ENCODE assay signal across 26 cellular contexts in the genomic region with DNA sequence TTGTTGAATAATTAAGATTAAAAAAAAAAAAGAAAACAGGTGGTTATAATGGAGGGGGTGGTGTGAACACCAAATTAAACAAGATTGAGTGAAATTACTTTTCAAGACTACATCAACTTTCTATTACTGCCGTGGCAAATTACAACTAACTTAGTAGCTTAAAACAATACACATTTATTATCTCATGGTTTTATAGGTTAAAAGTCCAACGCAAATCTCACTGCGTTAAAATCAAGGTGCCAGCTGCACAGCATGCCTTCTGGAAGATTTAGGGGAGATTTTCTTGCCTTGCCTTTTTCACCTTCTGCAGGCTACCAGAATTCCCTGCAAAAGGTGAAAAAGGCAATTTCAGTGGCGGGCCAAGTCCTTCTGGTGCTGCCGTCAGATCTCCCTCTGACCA. TPM values are rescaled to one million over a fixed set of nuclear protein-coding genes. Genes with fewer than 3 reads are reported as not detected.
DNase-seq lines count a peak whose midpoint lies in the region; ATAC-seq, FAIRE-seq and TF ChIP-seq lines count a peak whose summit lies in the region.
"Had no signal": no experiment of that assay in that cellular context is flagged by ENCODE, and none has a peak within 500 bp of the region (broad histone marks: within the 10 kb centered on the region; RNA-seq: fewer than 3 reads in every experiment).

No MANE protein-coding gene starts in this region.

- no peak overlapping the region for H3K27ac ChIP-seq in A549
- peak overlapping the region; percentile 38 to 71 (median 61) for H3K27ac ChIP-seq in transverse colon
- H3K27ac ChIP-seq: 22Rv1; BLaER1 treated with 17β-estradiol and CSF1 and Interleukin-3, amounts not matched to agents 10 nM and 100 nM; GM23248 had no signal

- WGBS in A549 (ENCODE audit: missing lambda C conversion rate): 93% methylated on average over 5 of the region's 5 CpGs
- WGBS in transverse colon (ENCODE audit: low coverage in 1 of 2), 2 donors: 66% methylated on average over 5 of the region's 5 CpGs; no CpG with 5 or more reads in 1 of the 2 donors

- H3K36me3 ChIP-seq in mucosa of descending colon (ENCODE audit: low read depth) (no peaks in the 10 kb centered on the region), transverse colon (no peaks in the 10 kb centered on the region)
- H3K36me3 ChIP-seq: BE2C; BLaER1 treated with 17β-estradiol and CSF1 and Interleukin-3, amounts not matched to agents 10 nM and 100 nM had no signal

- H3K4me3 ChIP-seq in A549 (no peak overlapping the region), mucosa of descending colon (no peak overlapping the region), transverse colon (no peak overlapping the region)
- H3K4me3 ChIP-seq: BLaER1 treated with 17β-estradiol and CSF1 and Interleukin-3, amounts not matched to agents 10 nM and 100 nM; GM12878; GM23248 had no signal

- CTCF ChIA-PET in A549 (lab: Yijun Ruan, JAX): no interaction called here

- intact Hi-C loops in mucosa of descending colon (cut with DNase I, micrococcal nuclease) (no loop called here), transverse colon (cut with DNase I; ENCODE audit: low total_unique reads) (no loop called here)

- in situ Hi-C loops in transverse colon (cut with MboI; ENCODE audit: low pct_ligation_motif_present in 1 of 4, low pct_unique_long_range_greater_than_20kb in 1 of 4, low sequenced_read_pairs in 3 of 4): loop anchor here in 3 of 4 donors (25.0 kb wide), 2 partner anchors 226 to 274 kb away; a partner anchor contains a TSS

- peak; percentile 56 for FAIRE-seq in A549 (lab: Jason Lieb, UNC)
- FAIRE-seq in colon (lab: Jason Lieb, UNC): peak; percentile 71
- FAIRE-seq in RCC 7860 (lab: Jason Lieb, UNC): no peak
- FAIRE-seq: A204.1, D721Med, GM12878, H1 had no signal

- ATAC-seq in A549 (no peak), mucosa of descending colon (peak; percentile 60), HG03571 (IDR thresholded peaks at IDR 0.05; ENCODE audit: unreplicated experiment) (no peak)
- no peak for ATAC-seq in stimulated activated naive CD8-positive, alpha-beta T cell treated with anti-CD3 and anti-CD28 coated beads, Interleukin-15, Interleukin-2, amounts not matched to agents 100 U/mL and 50 U/mL, for 24 hours
- ATAC-seq: GM12878 had no signal

- TF ChIP-seq CTCF in A549 (IDR thresholded peaks at IDR 0.05): no peak
- TF ChIP-seq CTCF in mucosa of descending colon (IDR thresholded peaks at IDR 0.05): no peak
- TF ChIP-seq CTCF in transverse colon (IDR thresholded peaks at IDR 0.05): no peak

- H3K4me1 ChIP-seq in A549 (no peaks in the 10 kb centered on the region), mucosa of descending colon (ENCODE audit: low read depth) (peaks cover 3% of the 10 kb centered on the region), transverse colon (peaks cover 0 to 4% (median 0%) of the 10 kb centered on the region in 4 donors)
- H3K4me1 ChIP-seq: BE2C had no signal

- H3K4me2 ChIP-seq in A549: no peak overlapping the region
- H3K4me2 ChIP-seq: BLaER1 treated with 17β-estradiol and CSF1 and Interleukin-3, amounts not matched to agents 10 nM and 100 nM had no signal

- no peaks in the 10 kb centered on the region for H3K27me3 ChIP-seq in transverse colon
- H3K27me3 ChIP-seq: BE2C had no signal

- POLR2A ChIA-PET in A549 (lab: Yijun Ruan, JAX): no interaction called here

- no peak for TF ChIP-seq POLR2A in A549 (IDR thresholded peaks at IDR 0.05; ENCODE audit: low read length)
- TF ChIP-seq POLR2A in transverse colon (IDR thresholded peaks at IDR 0.05): no peak

- no peaks in the 10 kb centered on the region for H3K9me3 ChIP-seq in A549
- H3K9me3 ChIP-seq in mucosa of descending colon: no peaks in the 10 kb centered on the region
- no peaks in the 10 kb centered on the region for H3K9me3 ChIP-seq in transverse colon
- H3K9me3 ChIP-seq: BE2C had no signal

- TF ChIP-seq RAD21 in A549 (conservative IDR thresholded peaks at IDR 0.05 in 1 of 2, IDR thresholded peaks at IDR 0.05 in 1 of 2): no peak

- DNase-seq in A549 (ENCODE audit: low read depth in 1 of 2, low spot score in 1 of 2): no peak
- no peak for DNase-seq in mucosa of descending colon
- DNase-seq in transverse colon: no peak
- DNase-seq in stimulated activated naive CD8-positive, alpha-beta T cell treated with anti-CD3 and anti-CD28 coated beads, Interleukin-15, Interleukin-2, amounts not matched to agents 100 U/mL and 50 U/mL, for 24 hours: no peak
- DNase-seq in RCC 7860 (ENCODE audit: low spot score): no peak
- DNase-seq: ACHN; AML-193; BE2C; CD4-positive, alpha-beta T cell; CD8-positive, alpha-beta memory T cell; DMS 273 treated with DMSO at 0.1 percent for 48 hours; DMS79; EL; GDM1; GM23248; H7; HCEC 1CT had no signal

- TF ChIP-seq EP300 in A549 (IDR thresholded peaks at IDR 0.05) (no peak), transverse colon (IDR thresholded peaks at IDR 0.05; ENCODE audit: low read depth) (no peak)

TF ChIP-seq in A549, 52 proteins besides CTCF, POLR2A, EP300 and RAD21:
- TF ChIP-seq, protein P1, sequence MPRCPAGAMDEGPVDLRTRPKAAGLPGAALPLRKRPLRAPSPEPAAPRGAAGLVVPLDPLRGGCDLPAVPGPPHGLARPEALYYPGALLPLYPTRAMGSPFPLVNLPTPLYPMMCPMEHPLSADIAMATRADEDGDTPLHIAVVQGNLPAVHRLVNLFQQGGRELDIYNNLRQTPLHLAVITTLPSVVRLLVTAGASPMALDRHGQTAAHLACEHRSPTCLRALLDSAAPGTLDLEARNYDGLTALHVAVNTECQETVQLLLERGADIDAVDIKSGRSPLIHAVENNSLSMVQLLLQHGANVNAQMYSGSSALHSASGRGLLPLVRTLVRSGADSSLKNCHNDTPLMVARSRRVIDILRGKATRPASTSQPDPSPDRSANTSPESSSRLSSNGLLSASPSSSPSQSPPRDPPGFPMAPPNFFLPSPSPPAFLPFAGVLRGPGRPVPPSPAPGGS (IDR thresholded peaks at IDR 0.05): no peak
- TF ChIP-seq RNF2 (IDR thresholded peaks at IDR 0.05; ENCODE audit: borderline replicate concordance, low read depth): no peak
- TF ChIP-seq, protein P2, sequence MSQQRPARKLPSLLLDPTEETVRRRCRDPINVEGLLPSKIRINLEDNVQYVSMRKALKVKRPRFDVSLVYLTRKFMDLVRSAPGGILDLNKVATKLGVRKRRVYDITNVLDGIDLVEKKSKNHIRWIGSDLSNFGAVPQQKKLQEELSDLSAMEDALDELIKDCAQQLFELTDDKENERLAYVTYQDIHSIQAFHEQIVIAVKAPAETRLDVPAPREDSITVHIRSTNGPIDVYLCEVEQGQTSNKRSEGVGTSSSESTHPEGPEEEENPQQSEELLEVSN (IDR thresholded peaks at IDR 0.05; ENCODE audit: borderline replicate concordance, low read depth): no peak
- TF ChIP-seq, protein P3, sequence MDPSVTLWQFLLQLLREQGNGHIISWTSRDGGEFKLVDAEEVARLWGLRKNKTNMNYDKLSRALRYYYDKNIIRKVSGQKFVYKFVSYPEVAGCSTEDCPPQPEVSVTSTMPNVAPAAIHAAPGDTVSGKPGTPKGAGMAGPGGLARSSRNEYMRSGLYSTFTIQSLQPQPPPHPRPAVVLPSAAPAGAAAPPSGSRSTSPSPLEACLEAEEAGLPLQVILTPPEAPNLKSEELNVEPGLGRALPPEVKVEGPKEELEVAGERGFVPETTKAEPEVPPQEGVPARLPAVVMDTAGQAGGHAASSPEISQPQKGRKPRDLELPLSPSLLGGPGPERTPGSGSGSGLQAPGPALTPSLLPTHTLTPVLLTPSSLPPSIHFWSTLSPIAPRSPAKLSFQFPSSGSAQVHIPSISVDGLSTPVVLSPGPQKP (IDR thresholded peaks at IDR 0.05; ENCODE audit: low read depth, low read length): no peak
- no peak for TF ChIP-seq RFX5 (IDR thresholded peaks at IDR 0.05)
- TF ChIP-seq TP53 (CRISPR knock-in tag; IDR thresholded peaks at IDR 0.05): no peak
- TF ChIP-seq JUNB (IDR thresholded peaks at IDR 0.05): no peak
- TF ChIP-seq KDM1A (IDR thresholded peaks at IDR 0.05; ENCODE audit: low read depth): no peak
- no peak for TF ChIP-seq NFE2L2 (conservative IDR thresholded peaks at IDR 0.05; ENCODE audit: low read length)
- TF ChIP-seq POLR2AphosphoS2 (conservative IDR thresholded peaks at IDR 0.05; ENCODE audit: low read length): no peak
- no peak for TF ChIP-seq MAFK (IDR thresholded peaks at IDR 0.05; ENCODE audit: partially characterized antibody)
- TF ChIP-seq ZFP36 (IDR thresholded peaks at IDR 0.05; ENCODE audit: borderline replicate concordance, partially characterized antibody): no peak
- TF ChIP-seq CEBPB (IDR thresholded peaks at IDR 0.05): no peak
- TF ChIP-seq FOSB (CRISPR knock-in tag; IDR thresholded peaks at IDR 0.05): no peak
- no peak for TF ChIP-seq SMC3 (IDR thresholded peaks at IDR 0.05)
- no peak for TF ChIP-seq SREBF2 (IDR thresholded peaks at IDR 0.05)
- no peak for TF ChIP-seq CHD4 (IDR thresholded peaks at IDR 0.05; ENCODE audit: borderline replicate concordance)

RNA-seq across cellular contexts. Expression of a gene that starts 58.5 kb away (rescaled TPM):
- polyA plus RNA-seq in A549 (2011; rRNA removed): not detected in 2 replicates
- polyA plus RNA-seq in A549 (2012; cell fraction: cytosol; rRNA removed): not detected in 2 replicates
- polyA plus RNA-seq in A549 (2012; cell fraction: nucleus; rRNA removed): not detected in 2 replicates
- polyA plus RNA-seq in A549 (2017; fragmentation: RNase III; extraction: RNeasy Plus Mini Kit Qiagen cat#74134 plus additional on column Dnase treatment): not detected in 3 replicates
- polyA minus RNA-seq in A549 (2011; rRNA and poly(A)+ RNA removed): not detected in 2 replicates
- not detected for total RNA-seq in mucosa of descending colon
- total RNA-seq in transverse colon: not detected
- total RNA-seq: CD4-positive, alpha-beta T cell; CD8-positive, alpha-beta memory T cell; GM12878; GM23248; H1; H7 had no signal
- polyA plus RNA-seq: CD14-positive monocyte; CD8-positive, alpha-beta memory T cell; GM12878; GM23248; H1 had no signal

Comparison
In these comparisons a context has a peak if more than half of its experiments do, and no peak if none do; other contexts are left out.
1. H3K27ac ChIP-seq: peak in transverse colon (4 of 4); none in A549 (0 of 2).